1 cellular context compared by ENCODE assay signal in genomic region chr12:47715393-47715876, GRCh38.
TF ChIP-seq lines count a peak whose summit lies in the region.

No MANE protein-coding gene starts in this region.

TF ChIP-seq in H1, 55 proteins besides CTCF, POLR2A, EP300 and RAD21:
- TF ChIP-seq SIN3A (conservative IDR thresholded peaks at IDR 0.05 in 1 of 2, IDR thresholded peaks at IDR 0.05 in 1 of 2; ENCODE audit: low read depth in 1 of 2, low read length in 2 of 2) (peak in 1 of 2 experiments; percentile 56; a peak in 1 of 4 replicates), NRF1 (IDR thresholded peaks at IDR 0.05; ENCODE audit: low read depth, low read length) (no peak)
